1 cellular context compared by ENCODE assay signal in genomic region chr1:159005676-159006075, GRCh38.
TF ChIP-seq lines count a peak whose summit lies in the region.

No MANE protein-coding gene starts in this region.

TF ChIP-seq in GM23338, 12 proteins besides CTCF, POLR2A, EP300 and RAD21 (continued from another document):
- TF ChIP-seq ETS1 (IDR thresholded peaks at IDR 0.05) (no peak), EZH2 (IDR thresholded peaks at IDR 0.05; ENCODE audit: low read depth, unreplicated experiment) (no peak), ZNF331 (CRISPR knock-in tag; IDR thresholded peaks at IDR 0.05; ENCODE audit: low read depth) (no peak), STAT1 (IDR thresholded peaks at IDR 0.05; ENCODE audit: unreplicated experiment) (no peak), EZH2phosphoT487 (IDR thresholded peaks at IDR 0.05; ENCODE audit: unreplicated experiment) (no peak), REST (IDR thresholded peaks at IDR 0.05; ENCODE audit: unreplicated experiment) (no peak)
